In genomic region chr5:149966901-149967419, GRCh38 we compare ENCODE assay signal across 1 cellular context.
TF ChIP-seq lines count a peak whose summit lies in the region.

No MANE protein-coding gene starts in this region.

TF ChIP-seq in HepG2, 621 proteins besides CTCF, POLR2A, EP300 and RAD21:
- TF ChIP-seq GATAD2A (CRISPR knock-in tag; IDR thresholded peaks at IDR 0.05) (0 out of 2 replicates have a peak, but pooled peaks have one; percentile 11), TFDP1 (CRISPR knock-in tag; IDR thresholded peaks at IDR 0.05; ENCODE audit: borderline replicate concordance) (no peak), HNF4A (CRISPR knock-in tag; IDR thresholded peaks at IDR 0.05) (peak; percentile 63), RXRA (CRISPR knock-in tag; IDR thresholded peaks at IDR 0.05) (peak; percentile 18; the same call in 1 of the 2 replicates), RARA (CRISPR knock-in tag; IDR thresholded peaks at IDR 0.05) (peak; percentile 81), NRL (CRISPR knock-in tag; IDR thresholded peaks at IDR 0.05; ENCODE audit: borderline replicate concordance) (no peak)
- TF ChIP-seq, protein P1, sequence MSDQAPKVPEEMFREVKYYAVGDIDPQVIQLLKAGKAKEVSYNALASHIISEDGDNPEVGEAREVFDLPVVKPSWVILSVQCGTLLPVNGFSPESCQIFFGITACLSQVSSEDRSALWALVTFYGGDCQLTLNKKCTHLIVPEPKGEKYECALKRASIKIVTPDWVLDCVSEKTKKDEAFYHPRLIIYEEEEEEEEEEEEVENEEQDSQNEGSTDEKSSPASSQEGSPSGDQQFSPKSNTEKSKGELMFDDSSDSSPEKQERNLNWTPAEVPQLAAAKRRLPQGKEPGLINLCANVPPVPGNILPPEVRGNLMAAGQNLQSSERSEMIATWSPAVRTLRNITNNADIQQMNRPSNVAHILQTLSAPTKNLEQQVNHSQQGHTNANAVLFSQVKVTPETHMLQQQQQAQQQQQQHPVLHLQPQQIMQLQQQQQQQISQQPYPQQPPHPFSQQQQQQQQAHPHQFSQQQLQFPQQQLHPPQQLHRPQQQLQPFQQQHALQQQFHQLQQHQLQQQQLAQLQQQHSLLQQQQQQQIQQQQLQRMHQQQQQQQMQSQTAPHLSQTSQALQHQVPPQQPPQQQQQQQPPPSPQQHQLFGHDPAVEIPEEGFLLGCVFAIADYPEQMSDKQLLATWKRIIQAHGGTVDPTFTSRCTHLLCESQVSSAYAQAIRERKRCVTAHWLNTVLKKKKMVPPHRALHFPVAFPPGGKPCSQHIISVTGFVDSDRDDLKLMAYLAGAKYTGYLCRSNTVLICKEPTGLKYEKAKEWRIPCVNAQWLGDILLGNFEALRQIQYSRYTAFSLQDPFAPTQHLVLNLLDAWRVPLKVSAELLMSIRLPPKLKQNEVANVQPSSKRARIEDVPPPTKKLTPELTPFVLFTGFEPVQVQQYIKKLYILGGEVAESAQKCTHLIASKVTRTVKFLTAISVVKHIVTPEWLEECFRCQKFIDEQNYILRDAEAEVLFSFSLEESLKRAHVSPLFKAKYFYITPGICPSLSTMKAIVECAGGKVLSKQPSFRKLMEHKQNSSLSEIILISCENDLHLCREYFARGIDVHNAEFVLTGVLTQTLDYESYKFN (CRISPR knock-in tag; conservative IDR thresholded peaks at IDR 0.05) = 0 out of 2 replicates have a peak, but pooled peaks have one; percentile 11
